Comparison of ENCODE assay signal across 8 cellular contexts in the genomic region with DNA sequence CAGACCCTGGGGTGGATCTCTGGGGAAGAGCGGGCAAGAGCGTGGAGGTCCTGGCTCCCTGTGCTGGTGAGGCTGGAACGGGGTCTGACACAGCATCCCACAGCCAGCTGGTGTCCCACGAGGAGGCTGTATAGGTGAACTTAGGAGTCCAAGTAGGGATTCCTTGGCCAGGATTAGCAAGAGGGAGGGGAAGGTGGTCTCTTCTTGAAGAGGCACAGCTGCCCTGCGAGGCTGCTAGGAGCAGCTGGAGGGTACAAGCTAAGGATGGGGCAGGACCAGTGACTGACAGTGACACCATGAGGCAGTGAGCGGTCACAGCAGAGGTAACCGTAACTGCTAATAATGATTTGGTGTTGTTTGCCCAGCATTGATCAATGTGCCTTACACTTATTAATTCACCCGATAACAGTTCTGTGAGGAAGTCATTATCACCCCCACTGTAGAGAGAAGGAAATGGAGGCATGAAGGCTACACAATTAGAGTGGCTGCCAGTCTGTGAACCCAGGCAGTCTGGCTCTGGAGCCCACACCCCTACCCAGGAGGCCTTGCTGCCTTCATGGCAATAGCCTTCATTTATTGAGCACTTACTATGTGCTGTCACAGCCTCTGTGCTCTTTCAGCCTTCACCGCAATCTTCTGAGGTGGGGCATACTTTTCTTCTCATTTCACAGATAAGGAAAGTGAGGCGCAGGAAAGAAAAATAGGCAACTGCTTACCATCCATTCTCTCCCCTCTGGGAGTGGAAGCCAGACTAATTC. TPM values are rescaled to one million over a fixed set of nuclear protein-coding genes. Genes with fewer than 3 reads are reported as not detected.
DNase-seq lines count a peak whose midpoint lies in the region; ATAC-seq and TF ChIP-seq lines count a peak whose summit lies in the region.

No MANE protein-coding gene starts in this region.

- no peaks in the 10 kb centered on the region for H3K36me3 ChIP-seq in HEK293 (ENCODE audit: control insufficient read depth in 2 of 2, insufficient read depth in 1 of 2, low read length in 2 of 2)

- no peaks in the 10 kb centered on the region for H3K36me3 Mint-ChIP-seq in nephron progenitor cell (ENCODE audit: low read depth)

- no peaks in the 10 kb centered on the region for H3K9me3 Mint-ChIP-seq in nephron progenitor cell

- H3K4me3 ChIP-seq in HEK293 (ENCODE audit: low read depth, low read length): no peak overlapping the region
- H3K4me3 ChIP-seq in epithelial cell of proximal tubule (ENCODE audit: low read depth, low read length): no peak overlapping the region

- H3K27ac Mint-ChIP-seq in nephron progenitor cell: no peak overlapping the region

- H3K27me3 Mint-ChIP-seq in nephron progenitor cell (ENCODE audit: low read depth, poor library complexity): peaks cover 22% of the 10 kb centered on the region

- H3K4me3 Mint-ChIP-seq in nephron progenitor cell: no peak overlapping the region

- DNase-seq in NCI-H510A treated with DMSO at 0.1 percent for 48 hours (lab: John Stamatoyannopoulos, UW) (peak; percentile 62), NCI-H510A (lab: John Stamatoyannopoulos, UW) (no peak), NCI-H1105 (lab: John Stamatoyannopoulos, UW) (peak; percentile 5), epithelial cell of proximal tubule (ENCODE audit: low read depth) (no peak), nephron progenitor cell (peak; percentile 31)
- DNase-seq in activated CD4-positive, alpha-beta T cell treated with anti-CD3 and anti-CD28 coated beads for 48 hours: peak; percentile 57

- H3K27ac ChIP-seq in HEK293 (ENCODE audit: extremely low read depth, low read depth, low read length): no peak overlapping the region

- peaks cover 54% of the 10 kb centered on the region for H3K4me1 Mint-ChIP-seq in nephron progenitor cell

- no peaks in the 10 kb centered on the region for H3K9me3 ChIP-seq in HEK293 (ENCODE audit: control insufficient read depth, insufficient read depth, low read depth, low read length)

- no peaks in the 10 kb centered on the region for H3K4me1 ChIP-seq in HEK293 (ENCODE audit: control insufficient read depth, insufficient read depth, low read length)

- CTCF ChIA-PET in HEK293 (lab: Yijun Ruan, JAX): interaction anchor here (0.8 to 5.4 kb wide), 7 partner anchors 21 to 143 kb away, joined by 3 to 49 read pairs (median 5); no protein-coding TSS in a partner anchor

- TF ChIP-seq CTCF in HEK293 (tag by site-specific recombination; IDR thresholded peaks at IDR 0.05) (no peak; the same call in 1 of the 2 replicates), epithelial cell of proximal tubule (conservative IDR thresholded peaks at IDR 0.05; ENCODE audit: low read depth, low read length) (peak; percentile 53), nephron progenitor cell (IDR thresholded peaks at IDR 0.05) (peak; percentile 40)

- POLR2A ChIA-PET in HEK293 (lab: Yijun Ruan, JAX): interaction anchor here (0.7 kb wide), 1 partner anchor 102 kb away, joined by 4 read pairs; no protein-coding TSS in a partner anchor

- ATAC-seq in HG03097 (IDR thresholded peaks at IDR 0.05; ENCODE audit: low FRiP score, unreplicated experiment): no peak

TF ChIP-seq in HEK293, 187 proteins besides CTCF, POLR2A, EP300 and RAD21:
- TF ChIP-seq ZNF366 (tag by site-specific recombination; conservative IDR thresholded peaks at IDR 0.05) (0 out of 2 replicates have a peak, but pooled peaks have one; percentile 25), ZNF394 (tag by site-specific recombination; IDR thresholded peaks at IDR 0.05; ENCODE audit: borderline replicate concordance) (peak; percentile 29; the same call in 1 of the 2 replicates), ZNF664 (tag by site-specific recombination; IDR thresholded peaks at IDR 0.05) (peak; percentile 92), ZNF654 (tag by site-specific recombination; IDR thresholded peaks at IDR 0.05; ENCODE audit: low read depth) (peak; percentile 66), ZBTB7A (tag by site-specific recombination; IDR thresholded peaks at IDR 0.05; ENCODE audit: low read depth) (no peak), ZNF600 (tag by site-specific recombination; IDR thresholded peaks at IDR 0.05) (peak; percentile 67), SP7 (tag by site-specific recombination; IDR thresholded peaks at IDR 0.05) (no peak)
- TF ChIP-seq, protein P1, sequence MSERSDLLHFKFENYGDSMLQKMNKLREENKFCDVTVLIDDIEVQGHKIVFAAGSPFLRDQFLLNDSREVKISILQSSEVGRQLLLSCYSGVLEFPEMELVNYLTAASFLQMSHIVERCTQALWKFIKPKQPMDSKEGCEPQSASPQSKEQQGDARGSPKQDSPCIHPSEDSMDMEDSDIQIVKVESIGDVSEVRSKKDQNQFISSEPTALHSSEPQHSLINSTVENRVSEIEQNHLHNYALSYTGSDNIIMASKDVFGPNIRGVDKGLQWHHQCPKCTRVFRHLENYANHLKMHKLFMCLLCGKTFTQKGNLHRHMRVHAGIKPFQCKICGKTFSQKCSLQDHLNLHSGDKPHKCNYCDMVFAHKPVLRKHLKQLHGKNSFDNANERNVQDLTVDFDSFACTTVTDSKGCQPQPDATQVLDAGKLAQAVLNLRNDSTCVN (tag by site-specific recombination; optimal IDR thresholded peaks at IDR 0.05): peak; percentile 9

RNA-seq across cellular contexts. Expression of a gene that starts 59.4 kb away (rescaled TPM):
- 11.2 and 16.0 TPM in 2 replicates for total RNA-seq in epithelial cell of proximal tubule

Comparison
In these comparisons a context has a peak if more than half of its experiments do, and no peak if none do; other contexts are left out.
1. DNase-seq: peak in NCI-H510A treated with DMSO at 0.1 percent for 48 hours (single experiment), NCI-H1105 (single experiment), activated CD4-positive, alpha-beta T cell treated with anti-CD3 and anti-CD28 coated beads for 48 hours (single experiment) and nephron progenitor cell (single experiment); none in NCI-H510A (single experiment) and epithelial cell of proximal tubule (single experiment).